Comparison of ENCODE assay signal across 1 cellular context in the genomic region with DNA sequence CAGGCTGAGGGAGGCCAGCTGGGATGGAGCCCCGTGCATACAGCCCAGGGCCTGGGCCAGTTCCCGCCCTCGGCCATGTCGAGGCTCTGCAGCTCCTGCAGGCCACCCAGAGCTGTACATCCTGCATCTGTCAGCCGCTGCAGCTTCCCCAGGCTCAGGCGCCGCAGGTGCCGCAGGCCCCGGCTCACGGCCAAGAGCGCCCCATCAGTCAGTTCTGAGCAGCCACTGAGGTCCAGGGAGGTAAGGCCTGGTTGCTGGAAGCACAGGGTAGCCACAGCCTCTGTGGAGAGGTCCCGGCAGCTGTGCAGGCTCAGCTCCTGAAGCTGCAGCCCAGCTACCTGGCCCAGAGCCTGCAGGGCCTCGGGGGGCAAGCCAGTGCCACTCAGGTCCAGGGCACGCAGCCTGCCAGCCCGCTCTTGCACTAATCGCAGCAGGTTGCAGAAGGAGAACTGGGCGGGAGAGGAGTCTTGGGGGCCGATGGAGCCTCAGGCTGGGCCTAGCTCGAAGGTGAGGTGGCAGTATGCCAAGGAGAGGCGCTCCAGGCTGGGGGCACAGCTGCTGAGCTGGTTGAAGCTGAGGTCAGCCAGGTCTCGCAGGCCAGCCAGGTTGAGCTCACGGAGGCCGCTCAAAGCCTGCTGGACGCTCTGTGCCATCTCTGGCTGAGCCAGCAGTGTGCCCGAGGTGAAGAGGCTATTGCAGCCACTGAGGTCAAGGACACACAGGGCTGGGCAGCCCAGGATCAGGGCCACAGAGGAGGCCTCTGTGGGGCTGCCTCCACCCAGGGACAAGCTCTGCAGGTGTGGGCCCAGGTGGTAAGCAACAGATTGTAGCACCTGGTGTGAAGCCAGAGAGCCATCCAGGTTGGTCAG.
TF ChIP-seq lines count a peak whose summit lies in the region.

No MANE protein-coding gene starts in this region.

TF ChIP-seq in HepG2, 621 proteins besides CTCF, POLR2A, EP300 and RAD21 (continued from another document and continues in another):
- TF ChIP-seq SP1 (IDR thresholded peaks at IDR 0.05) (no peak), SP1 (CRISPR knock-in tag; IDR thresholded peaks at IDR 0.05) (0 out of 2 replicates have a peak, but pooled peaks have one; percentile 29), E2F2 (CRISPR knock-in tag; IDR thresholded peaks at IDR 0.05; ENCODE audit: borderline replicate concordance) (no peak), ZKSCAN8 (CRISPR knock-in tag; IDR thresholded peaks at IDR 0.05; ENCODE audit: borderline replicate concordance) (no peak), SRY (CRISPR knock-in tag; IDR thresholded peaks at IDR 0.05) (0 out of 2 replicates have a peak, but pooled peaks have one; percentile 27), NONO (IDR thresholded peaks at IDR 0.05) (no peak), NONO (CRISPR knock-in tag; conservative IDR thresholded peaks at IDR 0.05) (0 out of 2 replicates have a peak, but pooled peaks have one; percentile 57), RXRB (CRISPR knock-in tag; IDR thresholded peaks at IDR 0.05; ENCODE audit: borderline replicate concordance) (peak; percentile 4; the same call in 1 of the 2 replicates), RARA (CRISPR knock-in tag; IDR thresholded peaks at IDR 0.05) (peak; percentile 70), ZNF605 (CRISPR knock-in tag; IDR thresholded peaks at IDR 0.05) (0 out of 2 replicates have a peak, but pooled peaks have one; percentile 30), EHMT2 (IDR thresholded peaks at IDR 0.05; ENCODE audit: borderline replicate concordance, low read depth, low read length) (no peak), PAF1 (CRISPR knock-in tag; IDR thresholded peaks at IDR 0.05) (no peak), ZNF687 (CRISPR knock-in tag; IDR thresholded peaks at IDR 0.05) (peak; percentile 63), MZF1 (CRISPR knock-in tag; IDR thresholded peaks at IDR 0.05; ENCODE audit: borderline replicate concordance) (no peak), ARNTL (CRISPR knock-in tag; IDR thresholded peaks at IDR 0.05) (no peak), ZNF766 (CRISPR knock-in tag; IDR thresholded peaks at IDR 0.05; ENCODE audit: borderline replicate concordance) (0 out of 2 replicates have a peak, but pooled peaks have one; percentile 34), ZFY (CRISPR knock-in tag; IDR thresholded peaks at IDR 0.05) (0 out of 2 replicates have a peak, but pooled peaks have one; percentile 25), NR2F6 (IDR thresholded peaks at IDR 0.05) (peak; percentile 76), NR2F6 (CRISPR knock-in tag; IDR thresholded peaks at IDR 0.05) (peak; percentile 79), PTBP1 (IDR thresholded peaks at IDR 0.05; ENCODE audit: low read depth, low read length, poor library complexity, severe bottlenecking) (peak; percentile 17), ZBED4 (CRISPR knock-in tag; IDR thresholded peaks at IDR 0.05; ENCODE audit: borderline replicate concordance) (no peak), ZNF317 (CRISPR knock-in tag; IDR thresholded peaks at IDR 0.05) (no peak), MAFF (IDR thresholded peaks at IDR 0.05; ENCODE audit: low read depth, low read length) (no peak), ZC3H4 (CRISPR knock-in tag; IDR thresholded peaks at IDR 0.05; ENCODE audit: borderline replicate concordance) (no peak), TOE1 (CRISPR knock-in tag; IDR thresholded peaks at IDR 0.05) (no peak), IRF2 (CRISPR knock-in tag; IDR thresholded peaks at IDR 0.05) (no peak), ZBTB39 (CRISPR knock-in tag; IDR thresholded peaks at IDR 0.05) (0 out of 2 replicates have a peak, but pooled peaks have one; percentile 54), FOXK2 (IDR thresholded peaks at IDR 0.05) (no peak), ZNF781 (CRISPR knock-in tag; IDR thresholded peaks at IDR 0.05; ENCODE audit: borderline replicate concordance, not compliant biosample characterization) (peak; percentile 18), ZNF460 (CRISPR knock-in tag; IDR thresholded peaks at IDR 0.05; ENCODE audit: borderline replicate concordance) (no peak), ZNF430 (CRISPR knock-in tag; IDR thresholded peaks at IDR 0.05) (peak; percentile 31; the same call in 1 of the 2 replicates), ZNF101 (CRISPR knock-in tag; IDR thresholded peaks at IDR 0.05; ENCODE audit: borderline replicate concordance, low read depth) (no peak), ISX (CRISPR knock-in tag; conservative IDR thresholded peaks at IDR 0.05) (no peak), ZNF501 (CRISPR knock-in tag; IDR thresholded peaks at IDR 0.05) (no peak), HIVEP1 (CRISPR knock-in tag; IDR thresholded peaks at IDR 0.05) (no peak), MLX (CRISPR knock-in tag; IDR thresholded peaks at IDR 0.05) (no peak), SKI (IDR thresholded peaks at IDR 0.05; ENCODE audit: partially characterized antibody) (no peak)
- TF ChIP-seq, protein P1, sequence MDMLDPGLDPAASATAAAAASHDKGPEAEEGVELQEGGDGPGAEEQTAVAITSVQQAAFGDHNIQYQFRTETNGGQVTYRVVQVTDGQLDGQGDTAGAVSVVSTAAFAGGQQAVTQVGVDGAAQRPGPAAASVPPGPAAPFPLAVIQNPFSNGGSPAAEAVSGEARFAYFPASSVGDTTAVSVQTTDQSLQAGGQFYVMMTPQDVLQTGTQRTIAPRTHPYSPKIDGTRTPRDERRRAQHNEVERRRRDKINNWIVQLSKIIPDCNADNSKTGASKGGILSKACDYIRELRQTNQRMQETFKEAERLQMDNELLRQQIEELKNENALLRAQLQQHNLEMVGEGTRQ (IDR thresholded peaks at IDR 0.05; ENCODE audit: low read depth, low read length) = no peak
- TF ChIP-seq, protein P1 (CRISPR knock-in tag; IDR thresholded peaks at IDR 0.05; ENCODE audit: borderline replicate concordance) = no peak
- TF ChIP-seq, protein P2, sequence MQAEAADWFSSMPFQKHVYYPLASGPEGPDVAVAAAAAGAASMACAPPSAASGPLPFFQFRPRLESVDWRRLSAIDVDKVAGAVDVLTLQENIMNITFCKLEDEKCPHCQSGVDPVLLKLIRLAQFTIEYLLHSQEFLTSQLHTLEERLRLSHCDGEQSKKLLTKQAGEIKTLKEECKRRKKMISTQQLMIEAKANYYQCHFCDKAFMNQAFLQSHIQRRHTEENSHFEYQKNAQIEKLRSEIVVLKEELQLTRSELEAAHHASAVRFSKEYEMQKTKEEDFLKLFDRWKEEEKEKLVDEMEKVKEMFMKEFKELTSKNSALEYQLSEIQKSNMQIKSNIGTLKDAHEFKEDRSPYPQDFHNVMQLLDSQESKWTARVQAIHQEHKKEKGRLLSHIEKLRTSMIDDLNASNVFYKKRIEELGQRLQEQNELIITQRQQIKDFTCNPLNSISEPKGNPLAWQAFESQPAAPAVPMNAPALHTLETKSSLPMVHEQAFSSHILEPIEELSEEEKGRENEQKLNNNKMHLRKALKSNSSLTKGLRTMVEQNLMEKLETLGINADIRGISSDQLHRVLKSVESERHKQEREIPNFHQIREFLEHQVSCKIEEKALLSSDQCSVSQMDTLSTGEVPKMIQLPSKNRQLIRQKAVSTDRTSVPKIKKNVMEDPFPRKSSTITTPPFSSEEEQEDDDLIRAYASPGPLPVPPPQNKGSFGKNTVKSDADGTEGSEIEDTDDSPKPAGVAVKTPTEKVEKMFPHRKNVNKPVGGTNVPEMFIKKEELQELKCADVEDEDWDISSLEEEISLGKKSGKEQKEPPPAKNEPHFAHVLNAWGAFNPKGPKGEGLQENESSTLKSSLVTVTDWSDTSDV (CRISPR knock-in tag; IDR thresholded peaks at IDR 0.05) = 0 out of 2 replicates have a peak, but pooled peaks have one; percentile 38
